In the genomic region with DNA sequence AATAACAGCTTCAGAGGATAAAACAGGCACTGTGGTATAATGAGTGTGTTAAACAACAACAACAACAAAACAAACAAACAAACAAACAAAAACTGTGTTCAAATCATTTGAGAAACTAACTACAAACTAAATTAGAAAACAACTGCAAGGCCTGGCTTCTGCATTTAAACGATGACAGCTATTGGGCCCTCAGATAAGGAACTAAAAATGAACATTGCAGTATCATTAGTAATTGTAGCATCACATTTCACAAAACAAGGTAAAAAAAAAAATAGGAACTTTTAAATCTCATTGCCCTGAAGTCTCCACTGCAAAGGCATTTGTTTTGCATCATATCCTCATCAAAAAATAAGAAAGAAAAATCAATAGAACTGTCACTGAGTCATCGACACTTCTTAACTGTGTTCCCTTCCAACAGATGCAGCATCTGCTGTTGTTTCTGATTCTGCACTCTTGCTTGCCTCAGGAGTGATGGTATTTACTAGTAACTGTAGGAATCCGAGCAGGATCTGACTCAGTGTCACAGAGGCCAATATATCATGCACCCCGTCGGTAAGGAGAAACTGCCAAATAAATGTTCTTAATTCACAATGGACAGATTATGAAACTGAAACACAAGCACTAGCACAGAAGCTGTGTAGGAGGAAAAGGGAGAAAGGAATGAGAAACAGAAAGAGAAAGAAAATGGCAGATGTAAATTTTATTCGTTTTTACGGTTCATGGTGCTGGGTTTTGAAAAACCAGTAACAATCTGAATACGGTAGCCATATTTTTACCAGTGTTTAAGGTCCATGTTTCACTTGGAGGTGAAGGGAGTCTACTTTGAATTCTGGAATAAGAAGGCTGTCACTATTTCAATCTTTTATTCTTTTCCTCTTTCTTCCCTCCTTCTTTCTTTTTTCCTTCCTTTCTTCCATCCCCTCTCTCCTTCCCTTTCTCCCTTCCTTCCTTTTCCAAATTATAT, we compare ENCODE assay signal across 8 cellular contexts.
DNase-seq lines count a peak whose midpoint lies in the region; ATAC-seq and TF ChIP-seq lines count a peak whose summit lies in the region.

No MANE protein-coding gene starts in this region.

- DNase-seq in GM03348 (ENCODE audit: low spot score) = peak; percentile 2
- DNase-seq in glomerular visceral epithelial cell (ENCODE audit: extremely low spot score) = peak; percentile 63
- peak; percentile 64 for DNase-seq in pons (ENCODE audit: low spot score)
- DNase-seq in WERI-Rb-1 = no peak
- no peak for DNase-seq in GM10248 (ENCODE audit: extremely low spot score)
- DNase-seq in D341Med (ENCODE audit: low spot score) = no peak
- DNase-seq in RWPE1 (ENCODE audit: low spot score) = no peak

- no peaks in the 10 kb centered on the region for H3K9me3 ChIP-seq in WERI-Rb-1 (ENCODE audit: severe bottlenecking)

- POLR2A ChIA-PET in GM10248 (lab: Yijun Ruan, JAX) = no interaction called here
- POLR2A ChIA-PET in RWPE1 (lab: Yijun Ruan, JAX; ENCODE audit: low non-redundant PET) = no interaction called here

- ATAC-seq in SK-N-SH treated with all-trans-retinoic acid at 6 μM for 48 hours = peak; percentile 94

- CTCF ChIA-PET in GM10248 (lab: Yijun Ruan, JAX) (no interaction called here), RWPE1 (lab: Yijun Ruan, JAX) (no interaction called here)

- H3K27me3 ChIP-seq in WERI-Rb-1 (ENCODE audit: insufficient read depth, low read depth, severe bottlenecking) = no peaks in the 10 kb centered on the region

- H3K27ac ChIP-seq in WERI-Rb-1 (no peak overlapping the region), RWPE1 (no peak overlapping the region)

- H3K36me3 ChIP-seq in WERI-Rb-1 = no peaks in the 10 kb centered on the region

- TF ChIP-seq CTCF in WERI-Rb-1 (IDR thresholded peaks at IDR 0.05; ENCODE audit: low read depth, low read length) = no peak
- TF ChIP-seq CTCF in GM10248 (IDR thresholded peaks at IDR 0.05; ENCODE audit: control extremely low read depth, extremely low read depth, low read depth, missing control alignments) = no peak
- no peak for TF ChIP-seq CTCF in RWPE1 (conservative IDR thresholded peaks at IDR 0.05; ENCODE audit: low read depth)

- no peak overlapping the region for H3K4me3 ChIP-seq in WERI-Rb-1 (ENCODE audit: low read depth, low read length)

TF ChIP-seq in SK-N-SH treated with all-trans-retinoic acid at 6 μM for 48 hours, 23 proteins besides CTCF, POLR2A, EP300 and RAD21:
- no peak for TF ChIP-seq TOX (CRISPR knock-in tag; IDR thresholded peaks at IDR 0.05; ENCODE audit: borderline replicate concordance)
- no peak for TF ChIP-seq BACH2 (CRISPR knock-in tag; IDR thresholded peaks at IDR 0.05; ENCODE audit: borderline replicate concordance)
- no peak for TF ChIP-seq ZNF565 (CRISPR knock-in tag; conservative IDR thresholded peaks at IDR 0.05; ENCODE audit: low read depth)
- TF ChIP-seq ESRRG (CRISPR knock-in tag; IDR thresholded peaks at IDR 0.05) = no peak
- no peak for TF ChIP-seq SNAI2 (CRISPR knock-in tag; IDR thresholded peaks at IDR 0.05)
- no peak for TF ChIP-seq CSDC2 (CRISPR knock-in tag; IDR thresholded peaks at IDR 0.05)
- TF ChIP-seq, protein P1, sequence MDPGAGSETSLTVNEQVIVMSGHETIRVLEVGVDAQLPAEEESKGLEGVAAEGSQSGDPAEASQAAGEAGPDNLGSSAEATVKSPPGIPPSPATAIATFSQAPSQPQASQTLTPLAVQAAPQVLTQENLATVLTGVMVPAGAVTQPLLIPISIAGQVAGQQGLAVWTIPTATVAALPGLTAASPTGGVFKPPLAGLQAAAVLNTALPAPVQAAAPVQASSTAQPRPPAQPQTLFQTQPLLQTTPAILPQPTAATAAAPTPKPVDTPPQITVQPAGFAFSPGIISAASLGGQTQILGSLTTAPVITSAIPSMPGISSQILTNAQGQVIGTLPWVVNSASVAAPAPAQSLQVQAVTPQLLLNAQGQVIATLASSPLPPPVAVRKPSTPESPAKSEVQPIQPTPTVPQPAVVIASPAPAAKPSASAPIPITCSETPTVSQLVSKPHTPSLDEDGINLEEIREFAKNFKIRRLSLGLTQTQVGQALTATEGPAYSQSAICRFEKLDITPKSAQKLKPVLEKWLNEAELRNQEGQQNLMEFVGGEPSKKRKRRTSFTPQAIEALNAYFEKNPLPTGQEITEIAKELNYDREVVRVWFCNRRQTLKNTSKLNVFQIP (CRISPR knock-in tag; IDR thresholded peaks at IDR 0.05; ENCODE audit: borderline replicate concordance, low read depth) = no peak
- TF ChIP-seq PPARA (CRISPR knock-in tag; IDR thresholded peaks at IDR 0.05; ENCODE audit: borderline replicate concordance) = no peak
TF ChIP-seq in SK-N-SH treated with all-trans-retinoic acid at 6 μM for 48 hours: peak in this region for 0.

Comparison
In these comparisons a context has a peak if more than half of its experiments do, and no peak if none do; other contexts are left out.
1. DNase-seq: peak in GM03348 (single experiment), glomerular visceral epithelial cell (single experiment) and pons (single experiment); none in WERI-Rb-1 (single experiment), GM10248 (single experiment), D341Med (single experiment) and RWPE1 (single experiment).